ENCODE assay signal across 25 cellular contexts in genomic region chr1:244826712-244827111, GRCh38.
"Had no signal": no experiment of that assay in that cellular context is flagged by ENCODE, and none has a peak within 500 bp of the region (broad histone marks: within the 10 kb centered on the region; RNA-seq: fewer than 3 reads in every experiment).

No MANE protein-coding gene starts in this region.

- H3K4me3 ChIP-seq: ascending aorta, body of pancreas had no signal

- H3K27me3 ChIP-seq: ascending aorta, body of pancreas had no signal

- H3K9me3 Mint-ChIP-seq: activated naive CD4-positive, alpha-beta T cell treated with anti-CD3 and anti-CD28 coated beads, Interleukin-2, amount 50 U/mL, for 72 hours; activated naive CD8-positive, alpha-beta T cell treated with anti-CD3 and anti-CD28 coated beads, Interleukin-2, amount 50 U/mL, for 24 hours; activated T-cell treated with anti-CD3 and anti-CD28 coated beads, Interleukin-2, amount 50 U/mL, for 4 hours; T-helper 1 cell treated with Interleukin-12 subunit alpha and Interleukin-12 subunit beta and Interleukin-4 antibody, amounts not matched to agents 30 μg/mL and 1 μg/mL, for 36 hours; WTC11 had no signal

- H3K9me3 ChIP-seq: ascending aorta, body of pancreas had no signal

- H3K4me1 ChIP-seq: ascending aorta, body of pancreas had no signal

- H3K27ac ChIP-seq: ascending aorta, body of pancreas, KMS-11 had no signal

- H3K36me3 Mint-ChIP-seq: activated CD8-positive, alpha-beta memory T cell treated with anti-CD3 and anti-CD28 coated beads, Interleukin-2, amount 10 ng/mL, durations not matched to agents 7 days and 5 days; activated naive CD4-positive, alpha-beta T cell treated with anti-CD3 and anti-CD28 coated beads, Interleukin-2, amount 50 U/mL, for 72 hours had no signal

- H3K4me3 Mint-ChIP-seq: activated CD8-positive, alpha-beta memory T cell treated with anti-CD3 and anti-CD28 coated beads, Interleukin-2, amount 10 ng/mL, durations not matched to agents 7 days and 5 days; activated naive CD8-positive, alpha-beta T cell treated with anti-CD3 and anti-CD28 coated beads, Interleukin-2, amount 50 U/mL, for 24 hours; activated T-cell treated with anti-CD3 and anti-CD28 coated beads, Interleukin-2, amount 50 U/mL, for 4 hours; T-helper 1 cell treated with Interleukin-12 subunit alpha and Interleukin-12 subunit beta and Interleukin-4 antibody, amounts not matched to agents 30 μg/mL and 1 μg/mL, for 36 hours; WTC11 had no signal

- DNase-seq: activated CD4-positive, alpha-beta T cell treated with anti-CD3 and anti-CD28 coated beads for 48 hours; activated CD4-positive, alpha-beta T cell treated with anti-CD3 and anti-CD28 coated beads, Interleukin-2, amount 50 U/mL, for 48 hours; activated CD4-positive, CD25-positive, alpha-beta regulatory T cell treated with anti-CD3 and anti-CD28 coated beads, Interleukin-2, amount 50 U/mL, for 72 hours; activated effector memory CD4-positive, alpha-beta T cell treated with anti-CD3 and anti-CD28 coated beads, Interleukin-2, amount 50 U/mL, for 16 hours; activated naive CD4-positive, alpha-beta T cell treated with Interleukin-2 at 50 U/mL for 16 hours; activated naive CD8-positive, alpha-beta T cell treated with anti-CD3 and anti-CD28 coated beads, Interleukin-2, amount 50 U/mL, for 24 hours; activated T-cell treated with anti-CD3 and anti-CD28 coated beads, Interleukin-2, amount 50 U/mL, for 4 hours; amniotic stem cell; body of pancreas; central memory CD4-positive, alpha-beta T cell; NCI-H1092; NCI-H1417; NCI-H2029; NCI-H2107; NCI-H226; NCI-H526; NK-92 treated with Interleukin-12 subunit alpha and Interleukin-12 subunit beta, amount 100 ng/mL, for 24 hours; OCI-M1; SHP77 had no signal

- H3K27ac Mint-ChIP-seq: activated CD8-positive, alpha-beta memory T cell treated with anti-CD3 and anti-CD28 coated beads, Interleukin-2, amount 10 ng/mL, durations not matched to agents 7 days and 5 days; activated naive CD4-positive, alpha-beta T cell treated with anti-CD3 and anti-CD28 coated beads, Interleukin-2, amount 50 U/mL, for 72 hours; activated naive CD8-positive, alpha-beta T cell treated with anti-CD3 and anti-CD28 coated beads, Interleukin-2, amount 50 U/mL, for 24 hours; T-helper 1 cell treated with Interleukin-12 subunit alpha and Interleukin-12 subunit beta and Interleukin-4 antibody, amounts not matched to agents 30 μg/mL and 1 μg/mL, for 36 hours had no signal

- ATAC-seq: activated CD8-positive, alpha-beta memory T cell treated with anti-CD3 and anti-CD28 coated beads, Interleukin-2, amount 10 ng/mL, durations not matched to agents 7 days and 5 days; activated naive CD4-positive, alpha-beta T cell treated with anti-CD3 and anti-CD28 coated beads, Interleukin-2, amount 50 U/mL, for 72 hours; activated naive CD8-positive, alpha-beta T cell treated with anti-CD3 and anti-CD28 coated beads, Interleukin-2, amount 50 U/mL, for 24 hours; activated T-cell treated with anti-CD3 and anti-CD28 coated beads, Interleukin-2, amount 50 U/mL, for 4 hours; body of pancreas; WTC11 had no signal

- H3K36me3 ChIP-seq: ascending aorta had no signal

- H3K27me3 Mint-ChIP-seq: activated naive CD8-positive, alpha-beta T cell treated with anti-CD3 and anti-CD28 coated beads, Interleukin-2, amount 50 U/mL, for 24 hours had no signal
